ENCODE assay signal across 8 cellular contexts in the genomic region with DNA sequence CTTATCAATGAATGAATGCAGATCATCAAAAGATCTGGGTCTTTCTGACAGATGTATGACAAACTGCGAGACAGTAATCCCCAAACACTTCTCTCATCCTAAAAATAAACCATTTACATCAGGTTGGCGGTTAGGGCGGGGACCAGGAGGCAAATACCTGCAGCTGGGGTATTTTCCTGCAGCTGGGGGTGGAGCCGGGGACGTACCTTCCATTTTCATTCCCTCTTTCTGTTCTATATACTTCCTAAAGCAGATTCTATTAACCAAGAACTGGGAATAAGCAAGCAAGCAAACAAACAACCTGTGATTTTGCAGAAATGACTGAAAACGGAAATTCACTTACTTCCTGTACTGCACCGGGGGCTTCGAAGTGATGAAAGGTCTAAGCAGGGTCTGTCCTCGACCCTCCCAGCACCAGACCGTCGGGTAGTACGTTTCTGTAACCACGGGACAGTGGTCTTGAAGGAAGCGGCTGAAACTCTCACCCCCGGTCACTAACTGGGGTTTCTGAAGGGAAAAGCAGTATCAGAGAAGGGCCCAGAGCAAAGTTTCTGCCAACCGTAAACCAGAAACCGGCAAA. TPM values are rescaled to one million over a fixed set of nuclear protein-coding genes. Genes with fewer than 3 reads are reported as not detected.
A peak's percentile ranks its signal among the peaks of the same experiment; 100 is the strongest.
DNase-seq lines count a peak whose midpoint lies in the region; ATAC-seq and TF ChIP-seq lines count a peak whose summit lies in the region.

No MANE protein-coding gene starts in this region.

- H3K27ac ChIP-seq in foreskin keratinocyte, result peak overlapping the region; percentile 97

- DNase-seq in SHP77 (lab: John Stamatoyannopoulos, UW), result peak; percentile 14 to 33
- no peak for DNase-seq in SHP77 treated with DMSO at 0.1 percent for 48 hours (lab: John Stamatoyannopoulos, UW)
- DNase-seq in LNCaP clone FGC (ENCODE audit: low read depth), result no peak
- peak; percentile 53 for DNase-seq in activated CD8-positive, alpha-beta T cell treated with anti-CD3 and anti-CD28 coated beads for 36 hours
- DNase-seq in foreskin keratinocyte, result peak; percentile 34 to 66
- DNase-seq in retinal pigment epithelial cell (ENCODE audit: low read depth), result no peak
- no peak for DNase-seq in middle frontal gyrus (ENCODE audit: extremely low spot score, low spot score)
- no peak for DNase-seq in Ammon's horn (ENCODE audit: low spot score)

- intact Hi-C loops in activated CD8-positive, alpha-beta T cell treated with anti-CD3 and anti-CD28 coated beads for 36 hours (cut with micrococcal nuclease), result loop anchor here (10.0 kb wide), 1 partner anchor 89 kb away; a partner anchor contains a TSS

- TF ChIP-seq CTCF in LNCaP clone FGC (IDR thresholded peaks at IDR 0.05; ENCODE audit: control insufficient read depth, extremely low read depth, insufficient read depth) (no peak), foreskin keratinocyte (conservative IDR thresholded peaks at IDR 0.05) (no peak), retinal pigment epithelial cell (conservative IDR thresholded peaks at IDR 0.05; ENCODE audit: low read depth, low read length) (no peak)
- no peak for TF ChIP-seq CTCF in activated CD8-positive, alpha-beta T cell treated with anti-CD3 and anti-CD28 coated beads for 36 hours (IDR thresholded peaks at IDR 0.05)

- peaks cover 25% of the 10 kb centered on the region for H3K4me1 Mint-ChIP-seq in activated CD8-positive, alpha-beta T cell treated with anti-CD3 and anti-CD28 coated beads for 36 hours (ENCODE audit: low read depth)

- peaks cover 31% of the 10 kb centered on the region for H3K36me3 Mint-ChIP-seq in activated CD8-positive, alpha-beta T cell treated with anti-CD3 and anti-CD28 coated beads for 36 hours (ENCODE audit: low read depth)

- no peaks in the 10 kb centered on the region for H3K27me3 Mint-ChIP-seq in activated CD8-positive, alpha-beta T cell treated with anti-CD3 and anti-CD28 coated beads for 36 hours

- ATAC-seq in activated CD8-positive, alpha-beta T cell treated with anti-CD3 and anti-CD28 coated beads for 36 hours, result peak; percentile 3
- peak; percentile 18 for ATAC-seq in foreskin keratinocyte

- POLR2A ChIA-PET in activated CD8-positive, alpha-beta T cell treated with anti-CD3 and anti-CD28 coated beads for 36 hours (lab: Charles Lee), result interaction anchor here (0.5 to 1.4 kb wide), 6 partner anchors 9 to 1910 kb away, joined by 3 to 8 read pairs (median 4); a partner anchor contains a TSS

- H3K4me1 ChIP-seq in foreskin keratinocyte, result peaks cover 10% of the 10 kb centered on the region

- peak overlapping the region; percentile 94 for H3K4me3 Mint-ChIP-seq in activated CD8-positive, alpha-beta T cell treated with anti-CD3 and anti-CD28 coated beads for 36 hours

- H3K27me3 ChIP-seq in foreskin keratinocyte, result no peaks in the 10 kb centered on the region

- peak overlapping the region; percentile 92 for H3K27ac Mint-ChIP-seq in activated CD8-positive, alpha-beta T cell treated with anti-CD3 and anti-CD28 coated beads for 36 hours

- CTCF ChIA-PET in activated CD8-positive, alpha-beta T cell treated with anti-CD3 and anti-CD28 coated beads for 36 hours (lab: Charles Lee), result interaction anchor here (1.0 kb wide), 2 partner anchors 22 to 24 kb away, joined by 3 read pairs; no protein-coding TSS in a partner anchor

- H3K4me3 ChIP-seq in LNCaP clone FGC (ENCODE audit: low read depth, low read length) (peak overlapping the region; percentile 70), retinal pigment epithelial cell (ENCODE audit: low read length) (peak overlapping the region; percentile 79)

- H3K9me3 Mint-ChIP-seq in activated CD8-positive, alpha-beta T cell treated with anti-CD3 and anti-CD28 coated beads for 36 hours, result no peaks in the 10 kb centered on the region

RNA-seq across cellular contexts. Expression of a gene that starts 1.2 kb away (rescaled TPM):
- 10 to 100 TPM; 17.8 to 18.0 TPM for total RNA-seq in activated CD8-positive, alpha-beta T cell treated with anti-CD3 and anti-CD28 coated beads for 36 hours
- 21.4 and 23.0 TPM in 2 replicates for total RNA-seq in foreskin keratinocyte
- polyA plus RNA-seq in foreskin keratinocyte, result 12.7 and 19.6 TPM in 2 replicates

RNA-seq across cellular contexts. Expression of a gene that starts 37.3 kb away (rescaled TPM):
- 10 to 100 TPM; 34.6 to 37.4 TPM for total RNA-seq in activated CD8-positive, alpha-beta T cell treated with anti-CD3 and anti-CD28 coated beads for 36 hours
- total RNA-seq in foreskin keratinocyte, result 37.5 and 38.4 TPM in 2 replicates
- polyA plus RNA-seq in foreskin keratinocyte, result 3.8 and 4.1 TPM in 2 replicates

Comparison
In these comparisons a context has a peak if more than half of its experiments do, and no peak if none do; other contexts are left out.
1. DNase-seq: peak in SHP77 (2 of 2), activated CD8-positive, alpha-beta T cell treated with anti-CD3 and anti-CD28 coated beads for 36 hours (single experiment) and foreskin keratinocyte (2 of 2); none in SHP77 treated with DMSO at 0.1 percent for 48 hours (single experiment), LNCaP clone FGC (single experiment), retinal pigment epithelial cell (single experiment), middle frontal gyrus (single experiment) and Ammon's horn (single experiment).